25 cellular contexts compared by ENCODE assay signal in genomic region chr20:52984451-52984810, GRCh38. TPM values are rescaled to one million over a fixed set of nuclear protein-coding genes. Genes with fewer than 3 reads are reported as not detected.
DNase-seq lines count a peak whose midpoint lies in the region; FAIRE-seq and TF ChIP-seq lines count a peak whose summit lies in the region.
"Had no signal": no experiment of that assay in that cellular context is flagged by ENCODE, and none has a peak within 500 bp of the region (broad histone marks: within the 10 kb centered on the region; RNA-seq: fewer than 3 reads in every experiment).

No MANE protein-coding gene starts in this region.

- no peak overlapping the region for H3K23ac ChIP-seq in H1 (ENCODE audit: insufficient read length)

- no peak overlapping the region for H3K18ac ChIP-seq in H1 (ENCODE audit: extremely low read depth, low read length)

- no peak overlapping the region for H2BK12ac ChIP-seq in H1 (ENCODE audit: low read depth, low read length)

- peaks cover 0 to 6% (median 0%) of the 10 kb centered on the region in 4 experiments; a peak in 2 of 7 replicates for H3K4me1 ChIP-seq in H1 (replicated peaks in 1 of 4; ENCODE audit: control insufficient read depth in 3 of 4, insufficient read depth in 4 of 4, low read length in 3 of 4)
- H3K4me1 ChIP-seq: right lobe of liver, suprapubic skin had no signal

- no peaks in the 10 kb centered on the region for H3K36me3 Mint-ChIP-seq in T-helper 2 cell treated with Interferon-gamma antibody and Interleukin-4, amounts not matched to agents 5 μg/mL and 100 μg/mL, for 36 hours (ENCODE audit: low read depth)
- H3K36me3 Mint-ChIP-seq in activated naive CD8-positive, alpha-beta T cell, result no peaks in the 10 kb centered on the region
- no peaks in the 10 kb centered on the region for H3K36me3 Mint-ChIP-seq in activated naive CD8-positive, alpha-beta T cell treated with anti-CD3 and anti-CD28 coated beads for 36 hours

- peak overlapping the region; percentile 66 for H3K27ac Mint-ChIP-seq in T-helper 2 cell treated with Interferon-gamma antibody and Interleukin-4, amounts not matched to agents 5 μg/mL and 100 μg/mL, for 36 hours
- H3K27ac Mint-ChIP-seq in activated naive CD8-positive, alpha-beta T cell, result no peak overlapping the region
- no peak overlapping the region for H3K27ac Mint-ChIP-seq in activated naive CD8-positive, alpha-beta T cell treated with anti-CD3 and anti-CD28 coated beads for 36 hours

- H3K23me2 ChIP-seq in H1 (ENCODE audit: low read depth, low read length), result no peaks in the 10 kb centered on the region; the same call in 1 of the 2 replicates

- CTCF ChIA-PET in H1 (lab: Charles Lee; ENCODE audit: partially characterized antibody), result interaction anchor here (0.6 kb wide), 1 partner anchor 662 kb away, joined by 3 read pairs; no protein-coding TSS in a partner anchor

- no peak overlapping the region for H2BK20ac ChIP-seq in H1 (ENCODE audit: low read length)

- H3K36me3 ChIP-seq in H1 (ENCODE audit: control insufficient read depth in 2 of 4, insufficient read depth in 4 of 4, low read length in 3 of 4), result no peaks in the 10 kb centered on the region
- H3K36me3 ChIP-seq: neutrophil, right lobe of liver, suprapubic skin, WERI-Rb-1 had no signal

- no peak overlapping the region for H2BK5ac ChIP-seq in H1 (ENCODE audit: low read depth, low read length)

- no peak for TF ChIP-seq EP300 in H1 (IDR thresholded peaks at IDR 0.05; ENCODE audit: borderline replicate concordance in 1 of 2, low read depth in 2 of 2, low read length in 2 of 2)

- TF ChIP-seq CTCF in H1 (IDR thresholded peaks at IDR 0.05; ENCODE audit: control extremely low read depth in 1 of 3, insufficient read depth in 1 of 3, low read depth in 1 of 3, low read length in 3 of 3), result no peak

- no peak overlapping the region for H3K4me3 ChIP-seq in H1 (ENCODE audit: extremely low read depth in 1 of 4, insufficient read depth in 2 of 4, low read depth in 3 of 4, low read length in 4 of 4)
- H3K4me3 ChIP-seq: dorsolateral prefrontal cortex, GM12878, GM23248, right lobe of liver, SK-N-MC, suprapubic skin had no signal

- H3K4ac ChIP-seq in H1 (replicated peaks; ENCODE audit: insufficient read length, low read depth, low read length), result no peak overlapping the region

- no peak overlapping the region for H2BK120ac ChIP-seq in H1 (replicated peaks; ENCODE audit: low read depth, low read length)

- peak overlapping the region; percentile 65 for H3K4me3 Mint-ChIP-seq in T-helper 2 cell treated with Interferon-gamma antibody and Interleukin-4, amounts not matched to agents 5 μg/mL and 100 μg/mL, for 36 hours
- H3K4me3 Mint-ChIP-seq in activated naive CD8-positive, alpha-beta T cell, result peak overlapping the region; percentile 49
- no peak overlapping the region for H3K4me3 Mint-ChIP-seq in activated naive CD8-positive, alpha-beta T cell treated with anti-CD3 and anti-CD28 coated beads for 36 hours

- no peak for DNase-seq in T-helper 2 cell treated with Interferon-gamma antibody and Interleukin-4, amounts not matched to agents 5 μg/mL and 100 μg/mL, for 36 hours (ENCODE audit: low spot score)
- no peak for DNase-seq in T-helper 2 cell
- DNase-seq in activated naive CD8-positive, alpha-beta T cell treated with anti-CD3 and anti-CD28 coated beads for 36 hours, result no peak
- no peak for DNase-seq in H1 (ENCODE audit: low read depth in 1 of 2, low spot score in 2 of 2)
- DNase-seq in stimulated activated CD8-positive, alpha-beta memory T cell treated with anti-CD3 and anti-CD28 coated beads, Interleukin-4, amount 100 ng/mL, for 48 hours, result no peak
- no peak for DNase-seq in NCI-H2171 (lab: John Stamatoyannopoulos, UW)
- no peak for DNase-seq in HCEC 1CT
- DNase-seq: 8988T; dorsolateral prefrontal cortex; GM23248; MM.1S; NCI-H2029; NCI-H2227 treated with DMSO at 0.1 percent for 48 hours; right lobe of liver; stimulated activated CD4-positive, alpha-beta T cell treated with anti-CD3 and anti-CD28 coated beads, Interleukin-2, amount 100 ng/mL, for 48 hours; T-helper 9 cell; WERI-Rb-1 had no signal

- no peak overlapping the region for H2AK5ac ChIP-seq in H1 (ENCODE audit: low read depth, low read length)

- no peak for TF ChIP-seq POLR2A in H1 (IDR thresholded peaks at IDR 0.05; ENCODE audit: control extremely low read depth in 1 of 2, low read depth in 2 of 2, low read length in 2 of 2)

- H4K91ac ChIP-seq in H1 (replicated peaks; ENCODE audit: insufficient read length, low read length), result no peak overlapping the region

- no peaks in the 10 kb centered on the region for H3K27me3 ChIP-seq in H1 (replicated peaks in 1 of 4; ENCODE audit: control insufficient read depth in 3 of 4, extremely low read depth in 1 of 4, insufficient read depth in 3 of 4, low read length in 3 of 4)
- H3K27me3 ChIP-seq: right lobe of liver, suprapubic skin had no signal

- no peaks in the 10 kb centered on the region for H3K27me3 Mint-ChIP-seq in T-helper 2 cell treated with Interferon-gamma antibody and Interleukin-4, amounts not matched to agents 5 μg/mL and 100 μg/mL, for 36 hours (ENCODE audit: low read depth)
- peaks cover 1% of the 10 kb centered on the region for H3K27me3 Mint-ChIP-seq in activated naive CD8-positive, alpha-beta T cell
- H3K27me3 Mint-ChIP-seq in activated naive CD8-positive, alpha-beta T cell treated with anti-CD3 and anti-CD28 coated beads for 36 hours, result peaks cover 4% of the 10 kb centered on the region

- no peak overlapping the region for H3K14ac ChIP-seq in H1 (ENCODE audit: insufficient read length)

- no peak overlapping the region for H3K56ac ChIP-seq in H1 (replicated peaks; ENCODE audit: insufficient read length, low read depth, low read length)

- no peaks in the 10 kb centered on the region for H3K79me1 ChIP-seq in H1 (ENCODE audit: low read depth, low read length)

- no peaks in the 10 kb centered on the region for H3K9me3 Mint-ChIP-seq in T-helper 2 cell treated with Interferon-gamma antibody and Interleukin-4, amounts not matched to agents 5 μg/mL and 100 μg/mL, for 36 hours
- no peaks in the 10 kb centered on the region for H3K9me3 Mint-ChIP-seq in activated naive CD8-positive, alpha-beta T cell (ENCODE audit: low read depth)
- no peaks in the 10 kb centered on the region for H3K9me3 Mint-ChIP-seq in activated naive CD8-positive, alpha-beta T cell treated with anti-CD3 and anti-CD28 coated beads for 36 hours

- H3K27ac ChIP-seq in H1 (ENCODE audit: low read depth, low read length), result no peak overlapping the region
- H3K27ac ChIP-seq: dorsolateral prefrontal cortex, GM23248, HL-60, KMS-11, neutrophil, right lobe of liver, RWPE1, SK-N-MC, suprapubic skin, WERI-Rb-1 had no signal

- H3K4me1 Mint-ChIP-seq in T-helper 2 cell treated with Interferon-gamma antibody and Interleukin-4, amounts not matched to agents 5 μg/mL and 100 μg/mL, for 36 hours (ENCODE audit: low read depth), result peaks cover 10% of the 10 kb centered on the region
- H3K4me1 Mint-ChIP-seq in activated naive CD8-positive, alpha-beta T cell (ENCODE audit: low read depth), result peaks cover 15% of the 10 kb centered on the region
- H3K4me1 Mint-ChIP-seq in activated naive CD8-positive, alpha-beta T cell treated with anti-CD3 and anti-CD28 coated beads for 36 hours, result peaks cover 10% of the 10 kb centered on the region

- peak overlapping the region; percentile 14; the same call in 1 of the 2 replicates for H2AFZ ChIP-seq in H1 (ENCODE audit: low read length)
- H2AFZ ChIP-seq: GM23248 had no signal

- H3K9ac ChIP-seq in H1 (replicated peaks in 1 of 4; ENCODE audit: extremely low read depth in 1 of 4, low read depth in 3 of 4, low read length in 3 of 4), result no peak overlapping the region
- H3K9ac ChIP-seq: GM23248, KMS-11 had no signal

- H3K9me3 ChIP-seq in H1 (ENCODE audit: insufficient read depth in 2 of 2, low read depth in 1 of 2, low read length in 1 of 2), result no peaks in the 10 kb centered on the region
- H3K9me3 ChIP-seq: neutrophil, right lobe of liver, suprapubic skin had no signal

- 95% methylated on average over 5 of the region's 10 CpGs; no CpG with 5 or more reads in 1 of the 2 experiments for whole genome bisulfite sequencing in H1 (ENCODE audit: extremely low coverage in 1 of 2, insufficient coverage in 1 of 2, insufficient read length in 1 of 2, insufficient replicate concordance in 2 of 2, low coverage in 1 of 2, low lambda C conversion rate in 2 of 2, missing lambda C conversion rate in 1 of 2), 2 experiments

- no peak for FAIRE-seq in H1 (lab: Jason Lieb, UNC)
- FAIRE-seq: GM12878 had no signal

- no peaks in the 10 kb centered on the region for H4K20me1 ChIP-seq in H1 (replicated peaks in 1 of 2; ENCODE audit: control insufficient read depth in 1 of 2, insufficient read depth in 2 of 2, low read length in 2 of 2)

- H2BK15ac ChIP-seq in H1 (ENCODE audit: low read length), result peak overlapping the region; percentile 65; the same call in 1 of the 2 replicates

- H4K5ac ChIP-seq in H1 (ENCODE audit: insufficient read length, low read depth, low read length), result no peak overlapping the region

- POLR2A ChIA-PET in H1 (lab: Charles Lee; ENCODE audit: partially characterized antibody), result no interaction called here

- H4K8ac ChIP-seq in H1 (ENCODE audit: extremely low read depth, insufficient read depth, low read length), result peak overlapping the region; percentile 53; the same call in 1 of the 2 replicates

- H3K4me2 ChIP-seq in H1 (ENCODE audit: insufficient read depth in 1 of 2, low read depth in 2 of 2, low read length in 2 of 2), result no peak overlapping the region
- H3K4me2 ChIP-seq: KMS-11 had no signal

- H3K79me2 ChIP-seq in H1 (ENCODE audit: control insufficient read depth in 1 of 2, insufficient read depth in 2 of 2, low read length in 2 of 2), result no peaks in the 10 kb centered on the region

- TF ChIP-seq RAD21 in H1 (IDR thresholded peaks at IDR 0.05 in 1 of 2, conservative IDR thresholded peaks at IDR 0.05 in 1 of 2; ENCODE audit: low read depth in 2 of 2, low read length in 2 of 2), result no peak

TF ChIP-seq in H1, 55 proteins besides CTCF, POLR2A, EP300 and RAD21 (continues in another document):
- TF ChIP-seq TBP (IDR thresholded peaks at IDR 0.05; ENCODE audit: low read depth, low read length) (no peak), GTF2F1 (IDR thresholded peaks at IDR 0.05; ENCODE audit: borderline replicate concordance, low read depth, low read length) (no peak), ASH2L (IDR thresholded peaks at IDR 0.05; ENCODE audit: low read length) (no peak), CHD1 (IDR thresholded peaks at IDR 0.05; ENCODE audit: low read depth, low read length) (no peak), SIRT6 (IDR thresholded peaks at IDR 0.05; ENCODE audit: low read length) (no peak)

RNA-seq across cellular contexts. Expression of gene TSHZ2, which starts 12.3 kb away (rescaled TPM):
- total RNA-seq in activated naive CD8-positive, alpha-beta T cell treated with anti-CD3 and anti-CD28 coated beads for 36 hours, result under 1 TPM; 0.54 to 0.74 TPM
- total RNA-seq in H1 (2021; fragmentation: NEBNext Ultra II Directional; extraction: Animal tissue kit (Norgen Biotek cat#: 25700)), result 0.30 and 0.48 TPM in 2 replicates
- 0.14 and 0.17 TPM in 2 replicates for polyA plus RNA-seq in H1 (2011; rRNA removed)
- 0.30 TPM for polyA plus RNA-seq in H1 (2011; cell fraction: cytosol; rRNA removed)
- polyA plus RNA-seq in H1 (2011; cell fraction: nucleus; rRNA removed), result 0.29 TPM
- polyA plus RNA-seq in H1 (2012, experiment 1 of 2), result 0.25 to 0.46 TPM (median 0.35 TPM) in 4 replicates
- polyA plus RNA-seq in H1 (2012, experiment 2 of 2), result not detected
- polyA plus RNA-seq in H1 (2013, experiment 1 of 2), result 0.08 TPM
- polyA plus RNA-seq in H1 (2013, experiment 2 of 2), result 0.07 TPM
- polyA minus RNA-seq in H1 (2011; rRNA and poly(A)+ RNA removed), result 0.85 and 1.3 TPM in 2 replicates
- not detected for polyA minus RNA-seq in H1 (2011; cell fraction: cytosol; rRNA and poly(A)+ RNA removed)
- 1.3 TPM for polyA minus RNA-seq in H1 (2011; cell fraction: nucleus; rRNA and poly(A)+ RNA removed)
